In the genomic region with DNA sequence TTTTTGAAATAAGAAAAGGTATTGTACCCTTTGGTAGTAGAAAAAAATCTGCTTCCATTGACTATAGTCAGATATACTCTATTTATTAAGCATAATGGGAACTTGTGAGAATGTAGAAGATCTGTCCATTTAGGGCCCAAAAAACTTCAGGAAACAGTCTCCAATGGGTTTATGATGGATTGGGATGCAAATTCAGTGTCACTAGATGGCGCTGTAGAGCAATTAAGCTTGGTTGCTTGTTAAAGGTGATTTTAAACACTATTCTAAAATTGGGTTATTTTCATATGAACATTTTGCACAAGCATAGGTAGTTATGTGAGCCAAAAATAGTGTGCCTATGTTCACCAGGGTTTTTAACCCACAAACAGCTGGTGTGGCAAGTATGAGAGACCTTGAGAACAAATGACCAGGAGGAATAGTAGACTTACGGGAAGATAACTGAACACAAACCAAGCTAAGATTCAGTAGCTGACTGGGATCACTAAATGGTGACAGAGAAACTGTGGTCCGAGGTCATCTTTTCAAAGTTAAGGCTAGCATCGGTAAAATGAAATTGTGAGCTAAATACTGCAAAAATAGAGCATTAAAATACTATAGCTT, we compare ENCODE assay signal across 8 cellular contexts.
A peak's percentile ranks its signal among the peaks of the same experiment; 100 is the strongest.
DNase-seq lines count a peak whose midpoint lies in the region; ATAC-seq and TF ChIP-seq lines count a peak whose summit lies in the region.

No MANE protein-coding gene starts in this region.

- CTCF ChIA-PET in PC-3 (lab: Charles Lee), result interaction anchor here (0.6 kb wide), 1 partner anchor 165 kb away, joined by 3 read pairs; no protein-coding TSS in a partner anchor

- H3K9ac ChIP-seq in PC-3 (ENCODE audit: low read length), result no peak overlapping the region

- no peak overlapping the region for H3K4me2 ChIP-seq in PC-3 (ENCODE audit: low read length)

- H3K27me3 Mint-ChIP-seq in endothelial cell (ENCODE audit: unreplicated experiment), result no peaks in the 10 kb centered on the region

- H3K36me3 ChIP-seq in H7 (replicated peaks; ENCODE audit: control insufficient read depth, insufficient read depth, low read length) (no peaks in the 10 kb centered on the region), PC-3 (ENCODE audit: low read depth, low read length) (no peaks in the 10 kb centered on the region)

- H3K4me1 ChIP-seq in PC-3 (ENCODE audit: insufficient read depth, low read length), result no peaks in the 10 kb centered on the region

- peaks cover 7% of the 10 kb centered on the region for H3K4me1 Mint-ChIP-seq in endothelial cell (ENCODE audit: unreplicated experiment)

- H3K9me3 Mint-ChIP-seq in endothelial cell (ENCODE audit: unreplicated experiment), result no peaks in the 10 kb centered on the region

- no TSS peak for BruUV-seq in PC-3 (replicated peaks; lab: Mats Ljungman, UMichigan)

- no peaks in the 10 kb centered on the region for H3K36me3 Mint-ChIP-seq in endothelial cell (ENCODE audit: low read depth, unreplicated experiment)

- no peaks in the 10 kb centered on the region for H3K27me3 ChIP-seq in H7 (ENCODE audit: control insufficient read depth, insufficient read depth, low read length)
- peaks cover 47% of the 10 kb centered on the region for H3K27me3 ChIP-seq in PC-3 (ENCODE audit: low read length)

- H3K9me2 ChIP-seq in PC-3 (replicated peaks; ENCODE audit: low read length), result no peaks in the 10 kb centered on the region

- H3K9me3 ChIP-seq in PC-3 (ENCODE audit: low read length), result no peaks in the 10 kb centered on the region

- intact Hi-C loops in PC-3 (cut with micrococcal nuclease), result loop anchor here (5.0 kb wide), 1 partner anchor 822 kb away; no protein-coding TSS in a partner anchor

- peak; percentile 54; the same call in 1 of the 2 replicates for ATAC-seq in PC-3
- no peak for ATAC-seq in omental fat pad (ENCODE audit: low FRiP score)
- ATAC-seq in HG02571 (IDR thresholded peaks at IDR 0.05; ENCODE audit: unreplicated experiment), result no peak
- ATAC-seq in HG03159 (IDR thresholded peaks at IDR 0.05; ENCODE audit: unreplicated experiment), result no peak

- H3F3A ChIP-seq in PC-3 (ENCODE audit: low read length, unreplicated experiment), result no peaks in the 10 kb centered on the region

- H3K4me3 ChIP-seq in H7 (ENCODE audit: insufficient read depth, low read depth, low read length) (no peak overlapping the region), PC-3 (ENCODE audit: low read length) (no peak overlapping the region)

- no peak overlapping the region for H2AFZ ChIP-seq in PC-3 (ENCODE audit: low read length)

- TF ChIP-seq CTCF in PC-3 (conservative IDR thresholded peaks at IDR 0.05; ENCODE audit: low read depth, low read length) (peak; percentile 95), endothelial cell (IDR thresholded peaks at IDR 0.05; ENCODE audit: unreplicated experiment) (peak; percentile 82), omental fat pad (IDR thresholded peaks at IDR 0.05) (no peak)

- no peaks in the 10 kb centered on the region for H3K79me2 ChIP-seq in PC-3 (ENCODE audit: low read length)

- H3K27ac Mint-ChIP-seq in endothelial cell (ENCODE audit: unreplicated experiment), result no peak overlapping the region

- no peak overlapping the region for H3K27ac ChIP-seq in PC-3 (ENCODE audit: low read length)

- DNase-seq in NCI-H1436 (lab: John Stamatoyannopoulos, UW) (peak; percentile 4), NCI-H1436 treated with DMSO at 0.1 percent for 48 hours (lab: John Stamatoyannopoulos, UW) (no peak), H7 (peak; percentile 25), PC-3 (peak; percentile 84), endothelial cell (ENCODE audit: low spot score) (peak; percentile 47), omental fat pad (ENCODE audit: low spot score) (peak; percentile 31)

- H3K4me3 Mint-ChIP-seq in endothelial cell (ENCODE audit: unreplicated experiment), result no peak overlapping the region

- H4K20me1 ChIP-seq in PC-3 (ENCODE audit: low read length), result no peaks in the 10 kb centered on the region

- POLR2A ChIA-PET in PC-3 (lab: Charles Lee; ENCODE audit: unreplicated experiment), result no interaction called here

Comparison
In these comparisons a context has a peak if more than half of its experiments do, and no peak if none do; other contexts are left out.
1. CTCF ChIP-seq: peak in PC-3 (single experiment) and endothelial cell (single experiment); none in omental fat pad (0 of 3).